Comparison of ENCODE assay signal across 1 cellular context in genomic region chr10:45673074-45673628, GRCh38.
TF ChIP-seq lines count a peak whose summit lies in the region.

No MANE protein-coding gene starts in this region.

TF ChIP-seq in HepG2, 621 proteins besides CTCF, POLR2A, EP300 and RAD21 (continued from another document and continues in another):
- TF ChIP-seq PRMT3 (CRISPR knock-in tag; IDR thresholded peaks at IDR 0.05; ENCODE audit: borderline replicate concordance, low read depth) = 0 out of 2 replicates have a peak, but pooled peaks have one; percentile 25
- TF ChIP-seq ZBTB38 (CRISPR knock-in tag; IDR thresholded peaks at IDR 0.05) = peak; percentile 33; the same call in 1 of the 2 replicates
- peak; percentile 97 for TF ChIP-seq ZMYM3 (CRISPR knock-in tag; IDR thresholded peaks at IDR 0.05)
- TF ChIP-seq ZNF225 (CRISPR knock-in tag; IDR thresholded peaks at IDR 0.05) = 0 out of 2 replicates have a peak, but pooled peaks have one; percentile 26
- TF ChIP-seq ZNF710 (CRISPR knock-in tag; IDR thresholded peaks at IDR 0.05; ENCODE audit: borderline replicate concordance) = 0 out of 2 replicates have a peak, but pooled peaks have one; percentile 14
- 0 out of 2 replicates have a peak, but pooled peaks have one; percentile 26 for TF ChIP-seq ZNF30 (CRISPR knock-in tag; IDR thresholded peaks at IDR 0.05)
- 0 out of 2 replicates have a peak, but pooled peaks have one; percentile 17 for TF ChIP-seq ZNF33B (CRISPR knock-in tag; IDR thresholded peaks at IDR 0.05)
- TF ChIP-seq LCORL (IDR thresholded peaks at IDR 0.05) = 0 out of 2 replicates have a peak, but pooled peaks have one; percentile 69
- no peak for TF ChIP-seq LCORL (CRISPR knock-in tag; IDR thresholded peaks at IDR 0.05)
- TF ChIP-seq ZNF605 (CRISPR knock-in tag; IDR thresholded peaks at IDR 0.05) = 0 out of 2 replicates have a peak, but pooled peaks have one; percentile 0
- 0 out of 2 replicates have a peak, but pooled peaks have one; percentile 3 for TF ChIP-seq TARDBP (CRISPR knock-in tag; IDR thresholded peaks at IDR 0.05)
- no peak for TF ChIP-seq ZBTB21 (CRISPR knock-in tag; IDR thresholded peaks at IDR 0.05)
- peak; percentile 4; the same call in 1 of the 2 replicates for TF ChIP-seq TAF1 (CRISPR knock-in tag; IDR thresholded peaks at IDR 0.05)
- peak; percentile 35; the same call in 1 of the 2 replicates for TF ChIP-seq SIN3A (IDR thresholded peaks at IDR 0.05; ENCODE audit: borderline replicate concordance, low read depth, low read length)
- TF ChIP-seq DR1 (CRISPR knock-in tag; IDR thresholded peaks at IDR 0.05) = peak; percentile 3; the same call in 1 of the 2 replicates
- TF ChIP-seq ZNF878 (CRISPR knock-in tag; IDR thresholded peaks at IDR 0.05) = 0 out of 2 replicates have a peak, but pooled peaks have one; percentile 54
- TF ChIP-seq LRRFIP1 (CRISPR knock-in tag; conservative IDR thresholded peaks at IDR 0.05) = no peak
- 0 out of 2 replicates have a peak, but pooled peaks have one; percentile 44 for TF ChIP-seq ZNF839 (CRISPR knock-in tag; IDR thresholded peaks at IDR 0.05; ENCODE audit: borderline replicate concordance)
- peak; percentile 42; the same call in 1 of the 2 replicates for TF ChIP-seq FOXA3 (CRISPR knock-in tag; IDR thresholded peaks at IDR 0.05)
- peak; percentile 84; the same call in 1 of the 2 replicates for TF ChIP-seq ZNF598 (CRISPR knock-in tag; IDR thresholded peaks at IDR 0.05; ENCODE audit: borderline replicate concordance)
- no peak for TF ChIP-seq ZNF841 (CRISPR knock-in tag; IDR thresholded peaks at IDR 0.05; ENCODE audit: borderline replicate concordance)
- TF ChIP-seq PAXIP1 (CRISPR knock-in tag; conservative IDR thresholded peaks at IDR 0.05) = no peak
- TF ChIP-seq IRF2 (CRISPR knock-in tag; IDR thresholded peaks at IDR 0.05) = 0 out of 2 replicates have a peak, but pooled peaks have one; percentile 8
- peak; percentile 67; the same call in 1 of the 2 replicates for TF ChIP-seq SNAPC4 (CRISPR knock-in tag; IDR thresholded peaks at IDR 0.05)
- peak; percentile 98 for TF ChIP-seq THAP9 (CRISPR knock-in tag; IDR thresholded peaks at IDR 0.05; ENCODE audit: borderline replicate concordance)
- 0 out of 2 replicates have a peak, but pooled peaks have one; percentile 73 for TF ChIP-seq ZNF20 (CRISPR knock-in tag; IDR thresholded peaks at IDR 0.05)
- no peak for TF ChIP-seq ATF4 (CRISPR knock-in tag; IDR thresholded peaks at IDR 0.05)
- TF ChIP-seq ZSCAN12 (CRISPR knock-in tag; IDR thresholded peaks at IDR 0.05) = no peak
- 0 out of 2 replicates have a peak, but pooled peaks have one; percentile 0 for TF ChIP-seq SMYD3 (CRISPR knock-in tag; IDR thresholded peaks at IDR 0.05)
- no peak for TF ChIP-seq GATA4 (IDR thresholded peaks at IDR 0.05; ENCODE audit: borderline replicate concordance, low read depth)
- no peak for TF ChIP-seq MXD4 (CRISPR knock-in tag; IDR thresholded peaks at IDR 0.05)
- TF ChIP-seq USF2 (IDR thresholded peaks at IDR 0.05; ENCODE audit: low read depth, low read length) = no peak
- TF ChIP-seq USF2 (CRISPR knock-in tag; IDR thresholded peaks at IDR 0.05; ENCODE audit: borderline replicate concordance) = 0 out of 2 replicates have a peak, but pooled peaks have one; percentile 9
- TF ChIP-seq GFI1 (CRISPR knock-in tag; IDR thresholded peaks at IDR 0.05; ENCODE audit: borderline replicate concordance) = no peak
- TF ChIP-seq ZNF512B (CRISPR knock-in tag; IDR thresholded peaks at IDR 0.05; ENCODE audit: borderline replicate concordance) = no peak
